1 cellular context compared by ENCODE assay signal in genomic region chr16:14553447-14553846, GRCh38.
TF ChIP-seq lines count a peak whose summit lies in the region.

No MANE protein-coding gene starts in this region.

TF ChIP-seq in K562, 482 proteins besides CTCF, POLR2A, EP300 and RAD21 (continued from another document):
- TF ChIP-seq ZBTB12 (CRISPR knock-in tag; IDR thresholded peaks at IDR 0.05) (no peak), SUPT5H (IDR thresholded peaks at IDR 0.05) (no peak), PML (IDR thresholded peaks at IDR 0.05; ENCODE audit: low read length) (no peak), COPS2 (conservative IDR thresholded peaks at IDR 0.05) (no peak), ZSCAN29 (IDR thresholded peaks at IDR 0.05) (no peak), ZNF12 (CRISPR knock-in tag; IDR thresholded peaks at IDR 0.05) (no peak), ZNF253 (CRISPR knock-in tag; conservative IDR thresholded peaks at IDR 0.05) (no peak), TRIM28 (IDR thresholded peaks at IDR 0.05) (no peak), ZNF785 (CRISPR knock-in tag; IDR thresholded peaks at IDR 0.05) (no peak), ZSCAN32 (CRISPR knock-in tag; IDR thresholded peaks at IDR 0.05) (no peak), ZNF184 (CRISPR knock-in tag; IDR thresholded peaks at IDR 0.05) (no peak), MEIS2 (IDR thresholded peaks at IDR 0.05; ENCODE audit: partially characterized antibody) (peak; percentile 83), GABPA (tag; conservative IDR thresholded peaks at IDR 0.05; ENCODE audit: low read depth) (no peak), MECOM (CRISPR knock-in tag; IDR thresholded peaks at IDR 0.05) (no peak), GTF2F1 (IDR thresholded peaks at IDR 0.05; ENCODE audit: low read depth, low read length) (no peak), NCOA2 (IDR thresholded peaks at IDR 0.05; ENCODE audit: partially characterized antibody in 2 of 2) (no peak), YY1 (IDR thresholded peaks at IDR 0.05; ENCODE audit: borderline replicate concordance in 1 of 3, control insufficient read depth in 1 of 3, extremely low read depth in 1 of 3, insufficient read depth in 3 of 3, insufficient read length in 1 of 3, insufficient replicate concordance in 2 of 3, low read depth in 1 of 3, low read length in 2 of 3) (no peak), ETS1 (conservative IDR thresholded peaks at IDR 0.05; ENCODE audit: control insufficient read depth, low read depth, low read length) (no peak), TAF7 (tag; IDR thresholded peaks at IDR 0.05) (no peak), TOE1 (IDR thresholded peaks at IDR 0.05; ENCODE audit: borderline replicate concordance) (peak; percentile 35; the same call in 1 of the 2 replicates), TOE1 (CRISPR knock-in tag; IDR thresholded peaks at IDR 0.05; ENCODE audit: borderline replicate concordance, low read depth) (no peak), NEUROD1 (IDR thresholded peaks at IDR 0.05; ENCODE audit: borderline replicate concordance, low read depth, low read length, partially characterized antibody) (no peak), LEF1 (IDR thresholded peaks at IDR 0.05) (no peak), FUS (optimal IDR thresholded peaks at IDR 0.05; ENCODE audit: low read depth, low read length) (no peak), ZNF609 (CRISPR knock-in tag; IDR thresholded peaks at IDR 0.05; ENCODE audit: borderline replicate concordance) (no peak), ZNF79 (CRISPR knock-in tag; IDR thresholded peaks at IDR 0.05; ENCODE audit: low read depth) (no peak), ZNF23 (CRISPR knock-in tag; IDR thresholded peaks at IDR 0.05) (no peak), PKNOX1 (IDR thresholded peaks at IDR 0.05) (peak; percentile 22; the same call in 1 of the 2 replicates), ZNF830 (CRISPR knock-in tag; IDR thresholded peaks at IDR 0.05) (no peak), TFAM (CRISPR knock-in tag; conservative IDR thresholded peaks at IDR 0.05) (no peak), NRF1 (conservative IDR thresholded peaks at IDR 0.05 in 1 of 2, IDR thresholded peaks at IDR 0.05 in 1 of 2) (no peak)
- TF ChIP-seq, protein P1, sequence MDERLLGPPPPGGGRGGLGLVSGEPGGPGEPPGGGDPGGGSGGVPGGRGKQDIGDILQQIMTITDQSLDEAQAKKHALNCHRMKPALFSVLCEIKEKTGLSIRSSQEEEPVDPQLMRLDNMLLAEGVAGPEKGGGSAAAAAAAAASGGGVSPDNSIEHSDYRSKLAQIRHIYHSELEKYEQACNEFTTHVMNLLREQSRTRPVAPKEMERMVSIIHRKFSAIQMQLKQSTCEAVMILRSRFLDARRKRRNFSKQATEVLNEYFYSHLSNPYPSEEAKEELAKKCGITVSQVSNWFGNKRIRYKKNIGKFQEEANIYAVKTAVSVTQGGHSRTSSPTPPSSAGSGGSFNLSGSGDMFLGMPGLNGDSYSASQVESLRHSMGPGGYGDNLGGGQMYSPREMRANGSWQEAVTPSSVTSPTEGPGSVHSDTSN (CRISPR knock-in tag; IDR thresholded peaks at IDR 0.05; ENCODE audit: low read depth), result no peak
- TF ChIP-seq, protein P1 (tag; conservative IDR thresholded peaks at IDR 0.05; ENCODE audit: low read depth), result peak; percentile 74
